ENCODE assay signal across 2 cellular contexts in the genomic region with DNA sequence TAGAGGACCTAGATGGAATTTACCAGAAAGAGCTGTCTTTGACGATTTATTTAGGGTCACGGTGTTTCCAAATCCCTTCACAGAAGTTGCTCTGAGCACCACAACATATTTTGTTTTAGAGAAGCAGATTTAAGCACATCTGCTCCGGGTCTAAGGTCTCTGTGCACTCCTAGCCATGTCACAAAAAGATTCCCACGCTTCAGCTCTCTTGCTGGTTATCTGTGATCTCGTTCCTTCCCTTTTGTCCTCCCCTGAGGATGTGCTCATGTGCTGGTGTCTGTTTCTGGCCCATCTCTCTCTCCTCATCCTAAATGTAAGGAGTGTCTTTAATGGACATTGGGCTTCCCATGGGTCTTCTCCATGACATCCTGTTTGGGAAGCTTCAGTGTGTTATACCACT.
TF ChIP-seq lines count a peak whose summit lies in the region.

No MANE protein-coding gene starts in this region.

TF ChIP-seq in GM23338, 12 proteins besides CTCF, POLR2A, EP300 and RAD21:
- TF ChIP-seq EZH2phosphoT487 (IDR thresholded peaks at IDR 0.05; ENCODE audit: unreplicated experiment) = no peak
- TF ChIP-seq EZH2 (IDR thresholded peaks at IDR 0.05; ENCODE audit: low read depth, unreplicated experiment) = no peak
- TF ChIP-seq JUNB (IDR thresholded peaks at IDR 0.05; ENCODE audit: unreplicated experiment) = no peak
- TF ChIP-seq, protein P1, sequence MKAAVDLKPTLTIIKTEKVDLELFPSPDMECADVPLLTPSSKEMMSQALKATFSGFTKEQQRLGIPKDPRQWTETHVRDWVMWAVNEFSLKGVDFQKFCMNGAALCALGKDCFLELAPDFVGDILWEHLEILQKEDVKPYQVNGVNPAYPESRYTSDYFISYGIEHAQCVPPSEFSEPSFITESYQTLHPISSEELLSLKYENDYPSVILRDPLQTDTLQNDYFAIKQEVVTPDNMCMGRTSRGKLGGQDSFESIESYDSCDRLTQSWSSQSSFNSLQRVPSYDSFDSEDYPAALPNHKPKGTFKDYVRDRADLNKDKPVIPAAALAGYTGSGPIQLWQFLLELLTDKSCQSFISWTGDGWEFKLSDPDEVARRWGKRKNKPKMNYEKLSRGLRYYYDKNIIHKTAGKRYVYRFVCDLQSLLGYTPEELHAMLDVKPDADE (IDR thresholded peaks at IDR 0.05) = no peak
- no peak for TF ChIP-seq POLR2AphosphoS5 (IDR thresholded peaks at IDR 0.05; ENCODE audit: low read depth)
- TF ChIP-seq, protein P2, sequence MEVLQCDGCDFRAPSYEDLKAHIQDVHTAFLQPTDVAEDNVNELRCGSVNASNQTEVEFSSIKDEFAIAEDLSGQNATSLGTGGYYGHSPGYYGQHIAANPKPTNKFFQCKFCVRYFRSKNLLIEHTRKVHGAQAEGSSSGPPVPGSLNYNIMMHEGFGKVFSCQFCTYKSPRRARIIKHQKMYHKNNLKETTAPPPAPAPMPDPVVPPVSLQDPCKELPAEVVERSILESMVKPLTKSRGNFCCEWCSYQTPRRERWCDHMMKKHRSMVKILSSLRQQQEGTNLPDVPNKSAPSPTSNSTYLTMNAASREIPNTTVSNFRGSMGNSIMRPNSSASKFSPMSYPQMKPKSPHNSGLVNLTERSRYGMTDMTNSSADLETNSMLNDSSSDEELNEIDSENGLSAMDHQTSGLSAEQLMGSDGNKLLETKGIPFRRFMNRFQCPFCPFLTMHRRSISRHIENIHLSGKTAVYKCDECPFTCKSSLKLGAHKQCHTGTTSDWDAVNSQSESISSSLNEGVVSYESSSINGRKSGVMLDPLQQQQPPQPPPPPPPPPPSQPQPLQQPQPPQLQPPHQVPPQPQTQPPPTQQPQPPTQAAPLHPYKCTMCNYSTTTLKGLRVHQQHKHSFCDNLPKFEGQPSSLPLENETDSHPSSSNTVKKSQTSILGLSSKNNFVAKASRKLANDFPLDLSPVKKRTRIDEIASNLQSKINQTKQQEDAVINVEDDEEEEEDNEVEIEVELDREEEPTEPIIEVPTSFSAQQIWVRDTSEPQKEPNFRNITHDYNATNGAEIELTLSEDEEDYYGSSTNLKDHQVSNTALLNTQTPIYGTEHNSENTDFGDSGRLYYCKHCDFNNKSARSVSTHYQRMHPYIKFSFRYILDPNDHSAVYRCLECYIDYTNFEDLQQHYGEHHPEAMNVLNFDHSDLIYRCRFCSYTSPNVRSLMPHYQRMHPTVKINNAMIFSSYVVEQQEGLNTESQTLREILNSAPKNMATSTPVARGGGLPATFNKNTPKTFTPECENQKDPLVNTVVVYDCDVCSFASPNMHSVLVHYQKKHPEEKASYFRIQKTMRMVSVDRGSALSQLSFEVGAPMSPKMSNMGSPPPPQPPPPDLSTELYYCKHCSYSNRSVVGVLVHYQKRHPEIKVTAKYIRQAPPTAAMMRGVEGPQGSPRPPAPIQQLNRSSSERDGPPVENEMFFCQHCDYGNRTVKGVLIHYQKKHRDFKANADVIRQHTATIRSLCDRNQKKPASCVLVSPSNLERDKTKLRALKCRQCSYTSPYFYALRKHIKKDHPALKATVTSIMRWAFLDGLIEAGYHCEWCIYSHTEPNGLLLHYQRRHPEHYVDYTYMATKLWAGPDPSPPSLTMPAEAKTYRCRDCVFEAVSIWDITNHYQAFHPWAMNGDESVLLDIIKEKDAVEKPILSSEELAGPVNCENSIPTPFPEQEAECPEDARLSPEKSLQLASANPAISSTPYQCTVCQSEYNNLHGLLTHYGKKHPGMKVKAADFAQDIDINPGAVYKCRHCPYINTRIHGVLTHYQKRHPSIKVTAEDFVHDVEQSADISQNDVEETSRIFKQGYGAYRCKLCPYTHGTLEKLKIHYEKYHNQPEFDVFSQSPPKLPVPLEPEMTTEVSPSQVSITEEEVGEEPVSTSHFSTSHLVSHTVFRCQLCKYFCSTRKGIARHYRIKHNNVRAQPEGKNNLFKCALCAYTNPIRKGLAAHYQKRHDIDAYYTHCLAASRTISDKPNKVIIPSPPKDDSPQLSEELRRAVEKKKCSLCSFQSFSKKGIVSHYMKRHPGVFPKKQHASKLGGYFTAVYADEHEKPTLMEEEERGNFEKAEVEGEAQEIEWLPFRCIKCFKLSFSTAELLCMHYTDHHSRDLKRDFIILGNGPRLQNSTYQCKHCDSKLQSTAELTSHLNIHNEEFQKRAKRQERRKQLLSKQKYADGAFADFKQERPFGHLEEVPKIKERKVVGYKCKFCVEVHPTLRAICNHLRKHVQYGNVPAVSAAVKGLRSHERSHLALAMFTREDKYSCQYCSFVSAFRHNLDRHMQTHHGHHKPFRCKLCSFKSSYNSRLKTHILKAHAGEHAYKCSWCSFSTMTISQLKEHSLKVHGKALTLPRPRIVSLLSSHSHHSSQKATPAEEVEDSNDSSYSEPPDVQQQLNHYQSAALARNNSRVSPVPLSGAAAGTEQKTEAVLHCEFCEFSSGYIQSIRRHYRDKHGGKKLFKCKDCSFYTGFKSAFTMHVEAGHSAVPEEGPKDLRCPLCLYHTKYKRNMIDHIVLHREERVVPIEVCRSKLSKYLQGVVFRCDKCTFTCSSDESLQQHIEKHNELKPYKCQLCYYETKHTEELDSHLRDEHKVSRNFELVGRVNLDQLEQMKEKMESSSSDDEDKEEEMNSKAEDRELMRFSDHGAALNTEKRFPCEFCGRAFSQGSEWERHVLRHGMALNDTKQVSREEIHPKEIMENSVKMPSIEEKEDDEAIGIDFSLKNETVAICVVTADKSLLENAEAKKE (CRISPR knock-in tag; IDR thresholded peaks at IDR 0.05) = no peak
- TF ChIP-seq, protein P3, sequence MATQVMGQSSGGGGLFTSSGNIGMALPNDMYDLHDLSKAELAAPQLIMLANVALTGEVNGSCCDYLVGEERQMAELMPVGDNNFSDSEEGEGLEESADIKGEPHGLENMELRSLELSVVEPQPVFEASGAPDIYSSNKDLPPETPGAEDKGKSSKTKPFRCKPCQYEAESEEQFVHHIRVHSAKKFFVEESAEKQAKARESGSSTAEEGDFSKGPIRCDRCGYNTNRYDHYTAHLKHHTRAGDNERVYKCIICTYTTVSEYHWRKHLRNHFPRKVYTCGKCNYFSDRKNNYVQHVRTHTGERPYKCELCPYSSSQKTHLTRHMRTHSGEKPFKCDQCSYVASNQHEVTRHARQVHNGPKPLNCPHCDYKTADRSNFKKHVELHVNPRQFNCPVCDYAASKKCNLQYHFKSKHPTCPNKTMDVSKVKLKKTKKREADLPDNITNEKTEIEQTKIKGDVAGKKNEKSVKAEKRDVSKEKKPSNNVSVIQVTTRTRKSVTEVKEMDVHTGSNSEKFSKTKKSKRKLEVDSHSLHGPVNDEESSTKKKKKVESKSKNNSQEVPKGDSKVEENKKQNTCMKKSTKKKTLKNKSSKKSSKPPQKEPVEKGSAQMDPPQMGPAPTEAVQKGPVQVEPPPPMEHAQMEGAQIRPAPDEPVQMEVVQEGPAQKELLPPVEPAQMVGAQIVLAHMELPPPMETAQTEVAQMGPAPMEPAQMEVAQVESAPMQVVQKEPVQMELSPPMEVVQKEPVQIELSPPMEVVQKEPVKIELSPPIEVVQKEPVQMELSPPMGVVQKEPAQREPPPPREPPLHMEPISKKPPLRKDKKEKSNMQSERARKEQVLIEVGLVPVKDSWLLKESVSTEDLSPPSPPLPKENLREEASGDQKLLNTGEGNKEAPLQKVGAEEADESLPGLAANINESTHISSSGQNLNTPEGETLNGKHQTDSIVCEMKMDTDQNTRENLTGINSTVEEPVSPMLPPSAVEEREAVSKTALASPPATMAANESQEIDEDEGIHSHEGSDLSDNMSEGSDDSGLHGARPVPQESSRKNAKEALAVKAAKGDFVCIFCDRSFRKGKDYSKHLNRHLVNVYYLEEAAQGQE (IDR thresholded peaks at IDR 0.05; ENCODE audit: unreplicated experiment) = no peak
- TF ChIP-seq ZNF331 (CRISPR knock-in tag; IDR thresholded peaks at IDR 0.05; ENCODE audit: low read depth) = no peak

TF ChIP-seq in endothelial cell of umbilical vein, 7 proteins besides CTCF, POLR2A, EP300 and RAD21:
- TF ChIP-seq JUN (IDR thresholded peaks at IDR 0.05; ENCODE audit: borderline replicate concordance, insufficient read depth, insufficient read length, low read depth) = no peak
- TF ChIP-seq EZH2 (IDR thresholded peaks at IDR 0.05; ENCODE audit: borderline replicate concordance, low read depth, low read length, severe bottlenecking) = no peak
- no peak for TF ChIP-seq FOS (IDR thresholded peaks at IDR 0.05; ENCODE audit: borderline replicate concordance, insufficient read depth, low read length)
- TF ChIP-seq, protein P4, sequence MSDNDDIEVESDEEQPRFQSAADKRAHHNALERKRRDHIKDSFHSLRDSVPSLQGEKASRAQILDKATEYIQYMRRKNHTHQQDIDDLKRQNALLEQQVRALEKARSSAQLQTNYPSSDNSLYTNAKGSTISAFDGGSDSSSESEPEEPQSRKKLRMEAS (IDR thresholded peaks at IDR 0.05; ENCODE audit: insufficient read depth, insufficient read length) = no peak
- no peak for TF ChIP-seq GATA2 (IDR thresholded peaks at IDR 0.05; ENCODE audit: insufficient read depth, insufficient read length, low read depth, low read length)
